16 cellular contexts compared by ENCODE assay signal in genomic region chr22:48101704-48102103, GRCh38.
DNase-seq lines count a peak whose midpoint lies in the region; ATAC-seq and TF ChIP-seq lines count a peak whose summit lies in the region.
"Had no signal": no experiment of that assay in that cellular context is flagged by ENCODE, and none has a peak within 500 bp of the region (broad histone marks: within the 10 kb centered on the region; RNA-seq: fewer than 3 reads in every experiment).

No MANE protein-coding gene starts in this region.

- peaks cover 14% of the 10 kb centered on the region; the same call in 1 of the 2 replicates for H3K9me3 ChIP-seq in OCI-LY7 (ENCODE audit: low read length)

- no peaks in the 10 kb centered on the region for H3K79me2 ChIP-seq in OCI-LY7 (ENCODE audit: insufficient read depth, low read depth, low read length)

- no peak for TF ChIP-seq CTCF in OCI-LY7 (conservative IDR thresholded peaks at IDR 0.05; ENCODE audit: low read length)
- no peak for TF ChIP-seq CTCF in brain microvascular endothelial cell (IDR thresholded peaks at IDR 0.05; ENCODE audit: low read depth, low read length, missing control alignments)

- POLR2A ChIA-PET in OCI-LY7 (lab: Charles Lee), result no interaction called here

- H3K4me2 ChIP-seq in OCI-LY7 (ENCODE audit: low read length), result peak overlapping the region; percentile 73

- no peak overlapping the region for H3K4me3 ChIP-seq in OCI-LY7 (ENCODE audit: low read depth, low read length, poor library complexity, severe bottlenecking)
- no peak overlapping the region for H3K4me3 ChIP-seq in brain microvascular endothelial cell (ENCODE audit: low read depth, low read length)

- no peaks in the 10 kb centered on the region for H4K20me1 ChIP-seq in OCI-LY7 (ENCODE audit: insufficient read depth, low read length)

- DNase-seq in activated CD8-positive, alpha-beta memory T cell treated with anti-CD3 and anti-CD28 coated beads for 24 hours, result peak; percentile 32
- DNase-seq in activated CD8-positive, alpha-beta memory T cell treated with anti-CD3 and anti-CD28 coated beads, Interleukin-2, amount 50 U/mL, for 4 hours, result no peak
- no peak for DNase-seq in OCI-LY7 (ENCODE audit: low spot score)
- peak; percentile 59 for DNase-seq in mesenteric fat pad (ENCODE audit: low spot score)
- no peak for DNase-seq in brain microvascular endothelial cell
- DNase-seq in stimulated activated CD4-positive, alpha-beta T cell treated with anti-CD3 and anti-CD28 coated beads, Interleukin-15, amount 100 ng/mL, for 24 hours, result no peak
- DNase-seq: BE2C, Calu3, HFFc6, KG1, NCI-H1417, NCI-H187 treated with DMSO at 0.1 percent for 48 hours, NCI-H345, NCI-H524 treated with DMSO at 0.1 percent for 48 hours had no signal

- no peaks in the 10 kb centered on the region; the same call in 1 of the 2 replicates for H3K36me3 ChIP-seq in OCI-LY7 (ENCODE audit: insufficient read depth, low read length)
- H3K36me3 ChIP-seq in brain microvascular endothelial cell (replicated peaks), result no peaks in the 10 kb centered on the region
- H3K36me3 ChIP-seq: BE2C had no signal

- BruUV-seq in OCI-LY7 (replicated peaks; lab: Mats Ljungman, UMichigan), result no TSS peak

- H2AFZ ChIP-seq in OCI-LY7 (ENCODE audit: low read length), result no peak overlapping the region

- intact Hi-C loops in OCI-LY7 (cut with micrococcal nuclease; ENCODE audit: unreplicated experiment), result no loop called here

- H3K4me1 ChIP-seq in OCI-LY7 (ENCODE audit: insufficient read depth, low read length, poor library complexity, severe bottlenecking), result peaks cover 71% of the 10 kb centered on the region
- H3K4me1 ChIP-seq: BE2C had no signal

- no peaks in the 10 kb centered on the region for H3K27me3 ChIP-seq in brain microvascular endothelial cell (replicated peaks)
- H3K27me3 ChIP-seq: BE2C had no signal

- in situ Hi-C loops in brain microvascular endothelial cell (cut with HindIII; ENCODE audit: low pct_ligation_motif_present, low sequenced_read_pairs), result no loop called here

- H3K27ac ChIP-seq in OCI-LY7 (ENCODE audit: low read depth, low read length, poor library complexity, severe bottlenecking), result peak overlapping the region; percentile 98
- H3K27ac ChIP-seq in brain microvascular endothelial cell, result no peak overlapping the region

- no peaks in the 10 kb centered on the region for H3K9me2 ChIP-seq in OCI-LY7 (ENCODE audit: insufficient read depth, low read length)

- CTCF ChIA-PET in OCI-LY7 (lab: Charles Lee; ENCODE audit: unreplicated experiment), result no interaction called here

- no peak for ATAC-seq in GM18868 (IDR thresholded peaks at IDR 0.05; ENCODE audit: unreplicated experiment)
- ATAC-seq: CD8-positive, alpha-beta T cell had no signal

Comparison
In these comparisons a context has a peak if more than half of its experiments do, and no peak if none do; other contexts are left out.
1. DNase-seq: peak in activated CD8-positive, alpha-beta memory T cell treated with anti-CD3 and anti-CD28 coated beads for 24 hours (single experiment) and mesenteric fat pad (single experiment); none in activated CD8-positive, alpha-beta memory T cell treated with anti-CD3 and anti-CD28 coated beads, Interleukin-2, amount 50 U/mL, for 4 hours (single experiment), OCI-LY7 (single experiment), brain microvascular endothelial cell (single experiment) and stimulated activated CD4-positive, alpha-beta T cell treated with anti-CD3 and anti-CD28 coated beads, Interleukin-15, amount 100 ng/mL, for 24 hours (single experiment).